In the genomic region with DNA sequence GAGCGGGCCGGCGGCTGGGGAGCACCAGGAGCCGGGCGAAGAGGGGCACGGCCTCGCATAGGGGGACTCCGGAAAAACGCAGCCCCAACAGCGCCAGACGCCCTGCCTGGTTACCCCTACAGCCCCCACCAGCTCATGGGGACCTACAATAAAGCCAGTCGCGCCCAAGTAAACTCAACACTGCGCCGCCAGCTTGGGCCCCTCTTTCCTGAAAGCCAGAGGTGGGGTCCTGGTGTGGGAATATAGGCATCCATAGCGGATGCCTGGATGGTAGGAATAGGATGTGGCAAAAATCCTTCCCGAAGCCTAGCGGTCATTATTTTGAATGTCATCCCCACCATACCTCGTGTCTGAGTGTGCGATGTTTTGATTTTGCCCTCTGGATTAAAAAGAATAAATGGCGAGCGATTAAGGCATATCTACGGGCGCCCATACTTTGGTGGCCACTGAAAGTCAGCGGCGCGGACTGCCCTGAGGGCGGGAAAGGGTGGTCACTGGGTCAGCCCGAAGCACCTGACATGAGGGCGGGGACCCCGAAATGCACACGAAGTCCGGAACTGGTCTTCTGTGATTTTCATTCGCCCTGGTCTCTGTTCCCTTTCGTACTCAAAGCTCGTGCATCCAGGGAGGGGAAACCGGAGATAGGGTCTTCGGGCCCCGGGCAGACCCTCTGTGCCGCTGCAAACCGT, we compare ENCODE assay signal across 8 cellular contexts. TPM values are rescaled to one million over a fixed set of nuclear protein-coding genes. Genes with fewer than 3 reads are reported as not detected.
DNase-seq lines count a peak whose midpoint lies in the region; ATAC-seq and TF ChIP-seq lines count a peak whose summit lies in the region.

TSS of gene NHLRC3 (plus strand) at position 577 of the 689 bp plus-strand sequence. CDS start 184 bp downstream, outside the sequence.
TSS of gene PROSER1 (minus strand) at position 210 of the 689 bp plus-strand sequence. CDS start 847 bp downstream, outside the sequence.

- H3K36me3 ChIP-seq in HUES6 (ENCODE audit: control insufficient read depth, insufficient read depth, low read length) (peaks cover 2% of the 10 kb centered on the region; the same call in 1 of the 2 replicates), OCI-LY7 (ENCODE audit: insufficient read depth, low read length) (peaks cover 38% of the 10 kb centered on the region)

- H3K9ac ChIP-seq in HUES6 (ENCODE audit: low read length), result peak within 1 kb of the TSS; percentile 90

- CTCF ChIA-PET in OCI-LY7 (lab: Charles Lee; ENCODE audit: unreplicated experiment), result no interaction called here

- POLR2A ChIA-PET in OCI-LY7 (lab: Charles Lee), result interaction anchor here (0.6 to 1.8 kb wide), 9 partner anchors 8 to 550 kb away, joined by 4 to 8 read pairs (median 5); no protein-coding TSS in a partner anchor

- peak; percentile 68 for ATAC-seq in GM21390 (IDR thresholded peaks at IDR 0.05; ENCODE audit: unreplicated experiment)

- H3K4me3 ChIP-seq in HUES6 (ENCODE audit: low read depth, low read length) (peak within 1 kb of the TSS; percentile 76), OCI-LY7 (ENCODE audit: low read depth, low read length, poor library complexity, severe bottlenecking) (peak within 1 kb of the TSS; percentile 93), epithelial cell of esophagus (ENCODE audit: low read length) (peak within 1 kb of the TSS; percentile 95), mononuclear cell (ENCODE audit: low read length) (peak within 1 kb of the TSS; percentile 93)

- H3K27ac ChIP-seq in HUES6 (ENCODE audit: low read depth, low read length) (peak within 1 kb of the TSS; percentile 72), OCI-LY7 (ENCODE audit: low read depth, low read length, poor library complexity, severe bottlenecking) (peak within 1 kb of the TSS; percentile 80)

- peak within 1 kb of the TSS; percentile 87 for H3K4me2 ChIP-seq in OCI-LY7 (ENCODE audit: low read length)

- H3K79me2 ChIP-seq in OCI-LY7 (ENCODE audit: insufficient read depth, low read depth, low read length), result peaks cover 89% of the 10 kb centered on the region

- no peaks in the 10 kb centered on the region for H3K27me3 ChIP-seq in HUES6 (ENCODE audit: control insufficient read depth, insufficient read depth, low read length)
- no peaks in the 10 kb centered on the region for H3K27me3 ChIP-seq in mononuclear cell (ENCODE audit: insufficient read depth, low read length)

- no peaks in the 10 kb centered on the region for H3K9me3 ChIP-seq in HUES6 (ENCODE audit: control insufficient read depth, insufficient read depth, low read depth, low read length)
- H3K9me3 ChIP-seq in OCI-LY7 (ENCODE audit: low read length), result no peaks in the 10 kb centered on the region
- no peaks in the 10 kb centered on the region for H3K9me3 ChIP-seq in mononuclear cell (ENCODE audit: low read depth, low read length)

- peaks cover 23% of the 10 kb centered on the region for H4K20me1 ChIP-seq in OCI-LY7 (ENCODE audit: insufficient read depth, low read length)

- intact Hi-C loops in OCI-LY7 (cut with micrococcal nuclease; ENCODE audit: unreplicated experiment), result loop anchor here (2.0 to 10.0 kb wide), 4 partner anchors 563 to 1981 kb away; partner anchors contain the start of genes SUPT20H and UFM1

- TF ChIP-seq CTCF in OCI-LY7 (conservative IDR thresholded peaks at IDR 0.05; ENCODE audit: low read length), result no peak
- no peak for TF ChIP-seq CTCF in epithelial cell of esophagus (IDR thresholded peaks at IDR 0.05; ENCODE audit: insufficient read depth, low read depth, low read length, missing control alignments)

- H3K4me1 ChIP-seq in HUES6 (ENCODE audit: control insufficient read depth, insufficient read depth, low read length), result peaks cover 14% of the 10 kb centered on the region; the same call in 1 of the 2 replicates
- H3K4me1 ChIP-seq in OCI-LY7 (ENCODE audit: insufficient read depth, low read length, poor library complexity, severe bottlenecking), result peaks cover 36% of the 10 kb centered on the region
- H3K4me1 ChIP-seq in mononuclear cell (ENCODE audit: insufficient read depth, low read length), result peaks cover 53% of the 10 kb centered on the region

- BruUV-seq in OCI-LY7 (replicated peaks; lab: Mats Ljungman, UMichigan), result no TSS peak

- peak; percentile 95 for DNase-seq in COR-L47 (lab: John Stamatoyannopoulos, UW)
- DNase-seq in OCI-LY7 (ENCODE audit: low spot score), result peak; percentile 97
- peak; percentile 73 for DNase-seq in activated T-cell treated with anti-CD3 and anti-CD28 coated beads for 24 hours (ENCODE audit: low read depth)
- DNase-seq in epithelial cell of esophagus (ENCODE audit: low read depth), result peak; percentile 97
- DNase-seq in stimulated activated CD8-positive, alpha-beta memory T cell treated with anti-CD3 and anti-CD28 coated beads, Interleukin-4, amount 100 ng/mL, for 1 hour (ENCODE audit: low read depth in 2 of 2, low spot score in 1 of 2), result peak; percentile 65 to 76

- no peaks in the 10 kb centered on the region for H3K9me2 ChIP-seq in OCI-LY7 (ENCODE audit: insufficient read depth, low read length)

- peak within 1 kb of the TSS; percentile 85 for H2AFZ ChIP-seq in OCI-LY7 (ENCODE audit: low read length)

RNA-seq across cellular contexts. Expression of gene NHLRC3, which starts in this region (rescaled TPM):
- total RNA-seq in OCI-LY7 (2014; rRNA removed; shearing (Covaris generic)), result 26.8 and 28.6 TPM in 2 replicates
- total RNA-seq in OCI-LY7 (2022) (35.4 and 39.4 TPM in 2 replicates), mononuclear cell (9.9 TPM)

RNA-seq across cellular contexts. Expression of gene PROSER1, which starts in this region (rescaled TPM):
- 35.3 and 43.3 TPM in 2 replicates for total RNA-seq in OCI-LY7 (2014; rRNA removed; shearing (Covaris generic))
- total RNA-seq in OCI-LY7 (2022), result 85.8 and 103 TPM in 2 replicates
- 45.2 TPM for total RNA-seq in mononuclear cell

Comparison
In these comparisons a context has a peak if more than half of its experiments do, and no peak if none do; other contexts are left out.
1. Peak in every context shown above with its lines: DNase-seq, ATAC-seq, H3K4me3 ChIP-seq and H3K27ac ChIP-seq.